8 cellular contexts compared by ENCODE assay signal in the genomic region with DNA sequence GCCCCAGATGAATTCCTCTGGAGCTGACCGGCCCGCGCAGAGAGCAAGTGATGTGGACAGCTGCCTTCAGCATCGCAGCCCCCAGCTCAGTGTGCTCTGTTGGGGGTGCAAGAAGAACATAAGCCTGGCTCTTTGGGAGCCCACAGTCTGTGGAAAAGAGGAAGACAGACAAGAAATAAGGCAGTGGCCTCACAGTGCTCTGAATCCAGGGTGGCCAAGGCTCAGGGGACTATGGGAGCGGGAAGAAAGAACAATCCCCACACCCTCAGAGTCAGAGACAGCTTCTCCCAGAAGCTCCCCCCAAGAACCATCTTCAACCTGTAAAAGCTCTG. TPM values are rescaled to one million over a fixed set of nuclear protein-coding genes. Genes with fewer than 3 reads are reported as not detected.
A peak's percentile ranks its signal among the peaks of the same experiment; 100 is the strongest.
DNase-seq lines count a peak whose midpoint lies in the region; ATAC-seq and TF ChIP-seq lines count a peak whose summit lies in the region.

No MANE protein-coding gene starts in this region.

- POLR2A ChIA-PET in GM10248 (lab: Yijun Ruan, JAX), result interaction anchor here (0.5 to 1.5 kb wide), 4 partner anchors 28 to 39 kb away, joined by 3 to 7 read pairs (median 4); partner anchors contain the start of gene MAN2A2

- H4K20me1 ChIP-seq in DOHH2 (ENCODE audit: control insufficient read depth, insufficient read depth, low read depth, low read length), result 0 out of 2 replicates have a peak, but pooled peaks cover 5% of the 10 kb centered on the region

- H3K27me3 ChIP-seq in DOHH2 (ENCODE audit: control insufficient read depth, low read length), result no peaks in the 10 kb centered on the region
- H3K27me3 ChIP-seq in SJSA1 (replicated peaks), result no peaks in the 10 kb centered on the region
- no peaks in the 10 kb centered on the region for H3K27me3 ChIP-seq in esophagus (ENCODE audit: control insufficient read depth in 1 of 2, insufficient read depth in 2 of 2, low read length in 2 of 2)
- H3K27me3 ChIP-seq in psoas muscle (ENCODE audit: insufficient read depth in 3 of 3, low read length in 2 of 3), result no peaks in the 10 kb centered on the region

- WGBS in esophagus, 2 donors, result 13 to 14% methylated on average over 5 of the region's 5 CpGs
- WGBS in psoas muscle, 3 donors, result 15 to 18% (median 17%) methylated on average over 5 of the region's 5 CpGs

- peaks cover 48% of the 10 kb centered on the region for H3K79me2 ChIP-seq in DOHH2 (ENCODE audit: control insufficient read depth, low read length)

- ATAC-seq in psoas muscle, result no peak

- CTCF ChIA-PET in GM10248 (lab: Yijun Ruan, JAX), result interaction anchor here (0.6 to 16.6 kb wide), 64 partner anchors 9 to 711 kb away, joined by 3 to 447 read pairs (median 4); partner anchors contain the start of genes FES, FURIN, IQGAP1 and MAN2A2

- H3K36me3 ChIP-seq in DOHH2 (ENCODE audit: control insufficient read depth, low read length), result peaks cover 36% of the 10 kb centered on the region
- peaks cover 14% of the 10 kb centered on the region for H3K36me3 ChIP-seq in SJSA1
- no peaks in the 10 kb centered on the region for H3K36me3 ChIP-seq in esophagus (ENCODE audit: control insufficient read depth in 2 of 2, insufficient read depth in 2 of 2, low read length in 1 of 2)
- H3K36me3 ChIP-seq in psoas muscle (ENCODE audit: insufficient read depth in 1 of 2, low read depth in 1 of 2), result peaks cover 0 to 13% of the 10 kb centered on the region in 2 donors

- intact Hi-C loops in psoas muscle (cut with DNase I) (loop anchor here (1.0 to 2.0 kb wide), 3 partner anchors 30 to 284 kb away; partner anchors contain the start of gene MAN2A2 (in 1 of the 2)), posterior vena cava (cut with DNase I) (no loop called here)

- H3F3A ChIP-seq in DOHH2 (ENCODE audit: control insufficient read depth, insufficient read depth), result peaks cover 13% of the 10 kb centered on the region

- H3K4me1 ChIP-seq in DOHH2 (ENCODE audit: control insufficient read depth, low read length) (peaks cover 69% of the 10 kb centered on the region), SJSA1 (replicated peaks) (peaks cover 38% of the 10 kb centered on the region), esophagus (ENCODE audit: control insufficient read depth in 2 of 2, insufficient read depth in 2 of 2, low read length in 1 of 2) (peaks cover 9 to 11% of the 10 kb centered on the region in 2 donors), psoas muscle (peaks cover 40% of the 10 kb centered on the region)

- no peaks in the 10 kb centered on the region for H3K9me3 ChIP-seq in DOHH2 (ENCODE audit: control insufficient read depth, insufficient read depth, low read length)
- H3K9me3 ChIP-seq in SJSA1 (replicated peaks), result no peaks in the 10 kb centered on the region
- no peaks in the 10 kb centered on the region for H3K9me3 ChIP-seq in esophagus (ENCODE audit: control insufficient read depth in 2 of 2, insufficient read depth in 1 of 2, low read depth in 1 of 2, low read length in 1 of 2)
- no peaks in the 10 kb centered on the region for H3K9me3 ChIP-seq in psoas muscle

- H3K27ac ChIP-seq in DOHH2 (ENCODE audit: low read depth, low read length) (peak overlapping the region; percentile 91), SJSA1 (no peak overlapping the region), esophagus (ENCODE audit: low read depth in 2 of 2, low read length in 1 of 2) (peak overlapping the region; percentile 93 to 96), psoas muscle (peak overlapping the region; percentile 95)

- H3K4me3 ChIP-seq in DOHH2 (ENCODE audit: low read length) (peak overlapping the region; percentile 98), SJSA1 (peak overlapping the region; percentile 59), esophagus (ENCODE audit: low read depth in 1 of 2, low read length in 2 of 2) (no peak overlapping the region), psoas muscle (peak overlapping the region; percentile 95)

- H3K9me2 ChIP-seq in DOHH2 (replicated peaks; ENCODE audit: control insufficient read depth, low read length), result no peaks in the 10 kb centered on the region

- H3K4me2 ChIP-seq in DOHH2 (ENCODE audit: low read length), result peak overlapping the region; percentile 97

- no peak for TF ChIP-seq CTCF in DOHH2 (IDR thresholded peaks at IDR 0.05; ENCODE audit: low read depth, low read length, poor library complexity, severe bottlenecking)
- no peak for TF ChIP-seq CTCF in psoas muscle (IDR thresholded peaks at IDR 0.05)
- no peak for TF ChIP-seq CTCF in GM10248 (IDR thresholded peaks at IDR 0.05; ENCODE audit: control extremely low read depth, extremely low read depth, low read depth, missing control alignments)

- no peak for DNase-seq in SJSA1 (ENCODE audit: low read depth in 1 of 2, low spot score in 2 of 2)
- DNase-seq in psoas muscle, result no peak
- no peak for DNase-seq in stimulated activated CD4-positive, alpha-beta T cell treated with anti-CD3 and anti-CD28 coated beads, Interleukin-1b, Interleukin-23, amount 100 ng/mL, for 48 hours
- DNase-seq in GM10248 (ENCODE audit: extremely low spot score), result no peak
- DNase-seq in NCI-H226, result no peak
- no peak for DNase-seq in posterior vena cava (ENCODE audit: low spot score)

RNA-seq across cellular contexts. Expression of gene HDDC3, which starts 0.3 kb away (rescaled TPM):
- total RNA-seq in SJSA1 (2014; rRNA removed; shearing (Covaris generic)), result 4.9 and 10.0 TPM in 2 replicates
- polyA plus RNA-seq in esophagus (10 to 100 TPM in 1 of 2 donors, 1 to 10 TPM in 1; 9.1 to 10.5 TPM), psoas muscle (10 to 100 TPM in 2 of 3 donors, 1 to 10 TPM in 1; 7.2 to 23.9 (median 14.0) TPM)
- total RNA-seq in psoas muscle (10 to 100 TPM in 3 of 4 donors, 1 to 10 TPM in 1; 9.9 to 25.5 (median 12.9) TPM), posterior vena cava (1 to 10 TPM; 5.9 to 8.6 TPM)

RNA-seq across cellular contexts. Expression of gene UNC45A, which starts 2.5 kb away (rescaled TPM):
- total RNA-seq in SJSA1 (2014; rRNA removed; shearing (Covaris generic)), result 67.9 and 75.5 TPM in 2 replicates
- 10 to 100 TPM; 35.0 to 47.9 TPM for polyA plus RNA-seq in esophagus
- 10 to 100 TPM; 11.0 to 17.5 (median 12.1) TPM for total RNA-seq in psoas muscle
- 10 to 100 TPM in 2 of 3 donors, 1 to 10 TPM in 1; 9.2 to 15.3 (median 11.2) TPM for polyA plus RNA-seq in psoas muscle
- total RNA-seq in posterior vena cava, result 10 to 100 TPM; 63.6 to 75.8 TPM

RNA-seq across cellular contexts. Expression of gene RCCD1, which starts 22.1 kb away (rescaled TPM):
- 31.2 and 51.3 TPM in 2 replicates for total RNA-seq in SJSA1 (2014; rRNA removed; shearing (Covaris generic))
- polyA plus RNA-seq in esophagus (1 to 10 TPM; 8.1 to 8.7 TPM), psoas muscle (1 to 10 TPM; 6.0 to 6.8 (median 6.0) TPM)
- total RNA-seq in psoas muscle (1 to 10 TPM; 4.4 to 7.6 (median 5.3) TPM), posterior vena cava (1 to 10 TPM; 5.1 to 7.4 TPM)

RNA-seq across cellular contexts. Expression of gene MAN2A2, which starts 29.5 kb away (rescaled TPM):
- total RNA-seq in SJSA1 (2014; rRNA removed; shearing (Covaris generic)), result 0.85 and 3.9 TPM in 2 replicates
- polyA plus RNA-seq in esophagus (10 to 100 TPM; 15.8 to 22.1 TPM), psoas muscle (100 to 1,000 TPM in 1 of 3 donors, 10 to 100 TPM in 2; 22.9 to 111 (median 41.5) TPM)
- total RNA-seq in psoas muscle (100 to 1,000 TPM in 3 of 4 donors, 10 to 100 TPM in 1; 73.0 to 127 (median 121) TPM), posterior vena cava (10 to 100 TPM; 53.0 to 57.6 TPM)

RNA-seq across cellular contexts. Expression of gene FES, which starts 48.3 kb away (rescaled TPM):
- total RNA-seq in SJSA1 (2014; rRNA removed; shearing (Covaris generic)), result 0.16 TPM in 1 of 2 replicates, not detected in the other
- polyA plus RNA-seq in esophagus (1 to 10 TPM; 3.8 to 4.8 TPM), psoas muscle (1 to 10 TPM; 4.2 to 8.1 (median 5.5) TPM)
- total RNA-seq in psoas muscle (1 to 10 TPM; 6.7 to 7.7 (median 7.2) TPM), posterior vena cava (10 to 100 TPM; 31.7 to 41.8 TPM)

Comparison
In these comparisons a context has a peak if more than half of its experiments do, and no peak if none do; other contexts are left out.
1. H3K4me3 ChIP-seq: peak in DOHH2 (single experiment), SJSA1 (single experiment) and psoas muscle (single experiment); none in esophagus (0 of 2).
2. intact Hi-C loops: an anchor here in psoas muscle (1.0 to 2.0 kb wide); none called in posterior vena cava.